ENCODE assay signal across 8 cellular contexts in genomic region chr3:39147374-39147709, GRCh38. TPM values are rescaled to one million over a fixed set of nuclear protein-coding genes. Genes with fewer than 3 reads are reported as not detected.
DNase-seq lines count a peak whose midpoint lies in the region; ATAC-seq, FAIRE-seq and TF ChIP-seq lines count a peak whose summit lies in the region.

No MANE protein-coding gene starts in this region.

- ATAC-seq in A549 (peak; percentile 2 to 3; a peak in 5 of 6 replicates), GM21529 (IDR thresholded peaks at IDR 0.05; ENCODE audit: unreplicated experiment) (peak; percentile 4), memory B cell (ENCODE audit: low read depth) (no peak)
- ATAC-seq in activated T-cell treated with anti-CD3 and anti-CD28 coated beads, Interleukin-2, amount 50 U/mL, for 72 hours (replicated peaks in 1 of 2): no peak

- H3K9me3 ChIP-seq in A549: no peaks in the 10 kb centered on the region

- H3K4me3 Mint-ChIP-seq in activated T-cell treated with anti-CD3 and anti-CD28 coated beads, Interleukin-2, amount 50 U/mL, for 72 hours: peak overlapping the region; percentile 93 to 94
- H3K4me3 Mint-ChIP-seq in memory B cell: peak overlapping the region; percentile 74

- H3K36me3 Mint-ChIP-seq in activated T-cell treated with anti-CD3 and anti-CD28 coated beads, Interleukin-2, amount 50 U/mL, for 72 hours (ENCODE audit: insufficient read depth in 2 of 2): peaks cover 40 to 48% of the 10 kb centered on the region in 2 donors
- peaks cover 17% of the 10 kb centered on the region for H3K36me3 Mint-ChIP-seq in memory B cell

- H3K27ac Mint-ChIP-seq in activated T-cell treated with anti-CD3 and anti-CD28 coated beads, Interleukin-2, amount 50 U/mL, for 72 hours: peak overlapping the region; percentile 97
- H3K27ac Mint-ChIP-seq in memory B cell: peak overlapping the region; percentile 94

- WGBS in A549 (ENCODE audit: missing lambda C conversion rate): 8% methylated on average over 5 of the region's 5 CpGs

- POLR2A ChIA-PET in A549 (lab: Yijun Ruan, JAX): interaction anchor here (0.9 to 1.0 kb wide), 2 partner anchors 21 to 31 kb away, joined by 3 read pairs; no protein-coding TSS in a partner anchor

- TF ChIP-seq EP300 in A549 (IDR thresholded peaks at IDR 0.05): no peak

- CTCF ChIA-PET in A549 (lab: Yijun Ruan, JAX): interaction anchor here (0.8 to 2.5 kb wide), 2 partner anchors 39 to 145 kb away, joined by 3 to 8 read pairs; partner anchors contain the start of genes GORASP1 and TTC21A

- no peak for FAIRE-seq in A549 (lab: Jason Lieb, UNC)

- DNase-seq in A549 (ENCODE audit: low read depth in 1 of 2, low spot score in 1 of 2) (no peak), memory B cell (ENCODE audit: low spot score in 2 of 2) (no peak), cerebellum (ENCODE audit: low spot score) (no peak), dedifferentiated amniotic fluid mesenchymal stem cell (ENCODE audit: extremely low spot score) (no peak)
- DNase-seq in activated T-cell treated with anti-CD3 and anti-CD28 coated beads, Interleukin-2, amount 50 U/mL, for 72 hours: no peak
- no peak for DNase-seq in stimulated activated CD4-positive, alpha-beta T cell treated with anti-CD3 and anti-CD28 coated beads, Interleukin-12 subunit alpha, Interleukin-12 subunit beta, amount 100 ng/mL, for 4 hours
- no peak for DNase-seq in effector CD4-positive, alpha-beta T cell

- H3K27ac ChIP-seq in A549: peak overlapping the region; percentile 94 to 96

- peak overlapping the region; percentile 18; the same call in 2 of the 3 replicates for H3K4me3 ChIP-seq in A549

- H3K9me3 Mint-ChIP-seq in activated T-cell treated with anti-CD3 and anti-CD28 coated beads, Interleukin-2, amount 50 U/mL, for 72 hours: no peaks in the 10 kb centered on the region
- no peaks in the 10 kb centered on the region for H3K9me3 Mint-ChIP-seq in memory B cell

- peaks cover 82% of the 10 kb centered on the region for H3K4me1 Mint-ChIP-seq in activated T-cell treated with anti-CD3 and anti-CD28 coated beads, Interleukin-2, amount 50 U/mL, for 72 hours (ENCODE audit: low read depth)
- peaks cover 63% of the 10 kb centered on the region for H3K4me1 Mint-ChIP-seq in memory B cell

- TF ChIP-seq RAD21 in A549 (conservative IDR thresholded peaks at IDR 0.05 in 1 of 2, IDR thresholded peaks at IDR 0.05 in 1 of 2): no peak

- no peak for TF ChIP-seq CTCF in A549 (IDR thresholded peaks at IDR 0.05)

- no peaks in the 10 kb centered on the region for H3K27me3 Mint-ChIP-seq in activated T-cell treated with anti-CD3 and anti-CD28 coated beads, Interleukin-2, amount 50 U/mL, for 72 hours (ENCODE audit: low read depth)
- H3K27me3 Mint-ChIP-seq in memory B cell: no peaks in the 10 kb centered on the region

- H3K4me1 ChIP-seq in A549: peaks cover 71% of the 10 kb centered on the region

- peak overlapping the region; percentile 99 for H3K4me2 ChIP-seq in A549

- no peak for TF ChIP-seq POLR2A in A549 (IDR thresholded peaks at IDR 0.05; ENCODE audit: low read length)

TF ChIP-seq in A549, 52 proteins besides CTCF, POLR2A, EP300 and RAD21:
- TF ChIP-seq JUNB (IDR thresholded peaks at IDR 0.05): peak; percentile 30
- TF ChIP-seq MAX (IDR thresholded peaks at IDR 0.05): no peak; the same call in 1 of the 2 replicates
- peak in 1 of 2 experiments; percentile 10; a peak in 1 of 5 replicates for TF ChIP-seq JUN (IDR thresholded peaks at IDR 0.05)

RNA-seq across cellular contexts. Expression of gene CSRNP1, which starts 6.0 kb away (rescaled TPM):
- polyA plus RNA-seq in A549 (2011; rRNA removed) (15.5 and 15.6 TPM in 2 replicates), A549 (2017; fragmentation: RNase III; extraction: RNeasy Plus Mini Kit Qiagen cat#74134 plus additional on column Dnase treatment) (10.7 to 12.9 TPM (median 12.0 TPM) in 3 replicates)
- polyA plus RNA-seq in A549 (2012; cell fraction: cytosol; rRNA removed): 15.8 and 22.0 TPM in 2 replicates
- polyA plus RNA-seq in A549 (2012; cell fraction: nucleus; rRNA removed): 40.2 and 41.8 TPM in 2 replicates
- polyA minus RNA-seq in A549 (2011; rRNA and poly(A)+ RNA removed): 36.0 and 40.0 TPM in 2 replicates
- total RNA-seq in activated T-cell treated with anti-CD3 and anti-CD28 coated beads, Interleukin-2, amount 50 U/mL, for 72 hours: 10 to 100 TPM; 68.7 to 81.3 TPM
- total RNA-seq in cerebellum: 5.4 TPM

RNA-seq across cellular contexts. Expression of gene TTC21A, which starts 39.9 kb away (rescaled TPM):
- polyA plus RNA-seq in A549 (2011; rRNA removed): 1.4 and 2.0 TPM in 2 replicates
- 0.84 and 1.1 TPM in 2 replicates for polyA plus RNA-seq in A549 (2012; cell fraction: cytosol; rRNA removed)
- 5.0 and 6.6 TPM in 2 replicates for polyA plus RNA-seq in A549 (2012; cell fraction: nucleus; rRNA removed)
- polyA plus RNA-seq in A549 (2017; fragmentation: RNase III; extraction: RNeasy Plus Mini Kit Qiagen cat#74134 plus additional on column Dnase treatment): 1.1 to 1.5 TPM (median 1.1 TPM) in 3 replicates
- 3.0 and 6.0 TPM in 2 replicates for polyA minus RNA-seq in A549 (2011; rRNA and poly(A)+ RNA removed)
- 1 to 10 TPM; 2.0 to 2.2 TPM for total RNA-seq in activated T-cell treated with anti-CD3 and anti-CD28 coated beads, Interleukin-2, amount 50 U/mL, for 72 hours
- 9.7 TPM for total RNA-seq in cerebellum

RNA-seq across cellular contexts. Expression of gene GORASP1, which starts 39.9 kb away (rescaled TPM):
- 30.3 and 38.9 TPM in 2 replicates for polyA plus RNA-seq in A549 (2011; rRNA removed)
- polyA plus RNA-seq in A549 (2012; cell fraction: cytosol; rRNA removed): 28.3 and 35.0 TPM in 2 replicates
- 90.4 and 93.9 TPM in 2 replicates for polyA plus RNA-seq in A549 (2012; cell fraction: nucleus; rRNA removed)
- polyA plus RNA-seq in A549 (2017; fragmentation: RNase III; extraction: RNeasy Plus Mini Kit Qiagen cat#74134 plus additional on column Dnase treatment): 27.4 to 36.3 TPM (median 32.3 TPM) in 3 replicates
- 44.6 and 45.2 TPM in 2 replicates for polyA minus RNA-seq in A549 (2011; rRNA and poly(A)+ RNA removed)
- total RNA-seq in activated T-cell treated with anti-CD3 and anti-CD28 coated beads, Interleukin-2, amount 50 U/mL, for 72 hours: 10 to 100 TPM; 20.0 to 24.5 TPM
- 38.1 TPM for total RNA-seq in cerebellum

RNA-seq across cellular contexts. Expression of gene XIRP1, which starts 45.1 kb away (rescaled TPM):
- not detected in 2 replicates for polyA plus RNA-seq in A549 (2011; rRNA removed)
- polyA plus RNA-seq in A549 (2012; cell fraction: cytosol; rRNA removed): not detected in 2 replicates
- not detected in 2 replicates for polyA plus RNA-seq in A549 (2012; cell fraction: nucleus; rRNA removed)
- polyA plus RNA-seq in A549 (2017; fragmentation: RNase III; extraction: RNeasy Plus Mini Kit Qiagen cat#74134 plus additional on column Dnase treatment): not detected in 3 replicates
- not detected in 2 replicates for polyA minus RNA-seq in A549 (2011; rRNA and poly(A)+ RNA removed)
- total RNA-seq in activated T-cell treated with anti-CD3 and anti-CD28 coated beads, Interleukin-2, amount 50 U/mL, for 72 hours: under 1 TPM; 0.09 to 0.10 TPM
- total RNA-seq in cerebellum: not detected

Comparison
In these comparisons a context has a peak if more than half of its experiments do, and no peak if none do; other contexts are left out.
1. ATAC-seq: peak in A549 (2 of 2) and GM21529 (single experiment); none in activated T-cell treated with anti-CD3 and anti-CD28 coated beads, Interleukin-2, amount 50 U/mL, for 72 hours (0 of 2) and memory B cell (single experiment).
2. RNA of gene CSRNP1, which starts 6.0 kb away (total RNA-seq): 68.7 to 81.3 TPM in activated T-cell treated with anti-CD3 and anti-CD28 coated beads, Interleukin-2, amount 50 U/mL, for 72 hours; 5.4 TPM in cerebellum (single experiment); every median in the first group is over 10 times any median in the second.